8 cellular contexts compared by ENCODE assay signal in the genomic region with DNA sequence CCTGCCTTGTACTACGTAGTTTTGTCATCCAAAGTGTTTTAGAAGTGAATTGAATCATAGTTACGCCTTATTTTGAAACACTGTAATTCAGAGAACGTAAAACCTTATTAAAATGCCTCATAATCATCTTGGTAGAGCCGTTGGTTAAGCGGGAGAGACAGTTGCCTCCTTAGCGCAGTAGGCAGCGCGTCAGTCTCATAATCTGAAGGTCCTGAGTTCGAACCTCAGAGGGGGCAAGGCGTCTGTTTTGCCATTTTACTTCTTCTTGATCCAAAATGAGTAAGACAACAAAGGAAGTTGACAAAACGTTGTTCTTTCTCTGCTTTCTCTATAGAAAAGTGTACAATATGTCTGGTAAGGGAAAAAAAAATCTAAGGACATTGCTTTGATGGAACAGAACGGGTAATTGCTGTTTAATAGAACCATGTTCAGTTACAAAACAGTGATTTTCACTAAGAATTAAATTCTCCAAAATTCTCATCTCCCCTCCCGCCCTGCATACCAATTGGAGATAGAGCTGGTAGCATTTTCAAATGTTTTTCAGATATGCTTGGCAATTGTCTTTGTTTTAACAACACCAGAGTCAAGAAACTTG. TPM values are rescaled to one million over a fixed set of nuclear protein-coding genes. Genes with fewer than 3 reads are reported as not detected.
A peak's percentile ranks its signal among the peaks of the same experiment; 100 is the strongest.
DNase-seq lines count a peak whose midpoint lies in the region; ATAC-seq, FAIRE-seq and TF ChIP-seq lines count a peak whose summit lies in the region.

No MANE protein-coding gene starts in this region.

- in situ Hi-C loops in HepG2 (cut with HindIII; ENCODE audit: extremely low pct_ligation_motif_present, low pct_unique_long_range_greater_than_20kb), result loop anchor here (5.0 kb wide), 2 partner anchors 38 to 73 kb away; no protein-coding TSS in a partner anchor

- H3K4me1 ChIP-seq in HepG2 (ENCODE audit: insufficient read depth, low read length), result peaks cover 65% of the 10 kb centered on the region

- H3K4me3 Mint-ChIP-seq in dendritic cell treated with granulocyte-macrophage colony-stimulating factor and Interleukin-4, amounts not matched to agents 40 ng/mL and 50 ng/mL, for 4 days, result peak overlapping the region; percentile 83

- ATAC-seq in HepG2 (no peak; the same call in 2 of the 3 replicates), HG02798 (IDR thresholded peaks at IDR 0.05; ENCODE audit: poor library complexity, unreplicated experiment) (no peak)

- peaks cover 1% of the 10 kb centered on the region for H3K27me3 Mint-ChIP-seq in dendritic cell treated with granulocyte-macrophage colony-stimulating factor and Interleukin-4, amounts not matched to agents 40 ng/mL and 50 ng/mL, for 4 days

- no peaks in the 10 kb centered on the region for H3K36me3 ChIP-seq in HepG2 (replicated peaks in 1 of 2; ENCODE audit: control insufficient read depth in 1 of 2, insufficient read depth in 2 of 2, low read length in 2 of 2)

- 12% methylated on average over 13 of the region's 13 CpGs for WGBS in HepG2 (ENCODE audit: low lambda C conversion rate)

- peaks cover 0 to 7% of the 10 kb centered on the region in 2 experiments; a peak in 1 of 5 replicates for H3K27me3 ChIP-seq in HepG2 (ENCODE audit: control insufficient read depth in 1 of 2, insufficient read depth in 2 of 2, low read length in 2 of 2)

- CTCF ChIA-PET in HepG2 (lab: Yijun Ruan, JAX; ENCODE audit: low intra/inter-chr PET ratio, low total read pairs), result interaction anchor here (1.6 kb wide), 1 partner anchor 72 kb away, joined by 4 read pairs; no protein-coding TSS in a partner anchor

- peaks cover 6% of the 10 kb centered on the region for H3K9me3 Mint-ChIP-seq in dendritic cell treated with granulocyte-macrophage colony-stimulating factor and Interleukin-4, amounts not matched to agents 40 ng/mL and 50 ng/mL, for 4 days

- no peaks in the 10 kb centered on the region for H3K36me3 Mint-ChIP-seq in dendritic cell treated with granulocyte-macrophage colony-stimulating factor and Interleukin-4, amounts not matched to agents 40 ng/mL and 50 ng/mL, for 4 days (ENCODE audit: low read depth)

- no peak for TF ChIP-seq RAD21 in HepG2 (CRISPR knock-in tag; IDR thresholded peaks at IDR 0.05)

- BruUV-seq in HepG2 (replicated peaks; lab: Mats Ljungman, UMichigan), result no TSS peak

- peak overlapping the region; percentile 82 for H3K9ac ChIP-seq in HepG2 (ENCODE audit: insufficient read depth, low read depth, low read length)

- H3K4me3 ChIP-seq in HepG2 (replicated peaks in 1 of 3; ENCODE audit: insufficient read depth in 1 of 3, low read depth in 2 of 3, low read length in 3 of 3), result peak overlapping the region; percentile 85 to 92 (median 87)

- intact Hi-C loops in dendritic cell treated with granulocyte-macrophage colony-stimulating factor and Interleukin-4, amounts not matched to agents 40 ng/mL and 50 ng/mL, for 4 days (cut with micrococcal nuclease), result loop anchor here (1.0 kb wide), 1 partner anchor 20 kb away; no protein-coding TSS in a partner anchor
- intact Hi-C loops in HepG2 (cut with micrococcal nuclease; ENCODE audit: unreplicated experiment), result loop anchor here (1.0 to 5.0 kb wide), 3 partner anchors 9 to 147 kb away; no protein-coding TSS in a partner anchor

- H4K20me1 ChIP-seq in HepG2 (ENCODE audit: insufficient read depth, low read length), result no peaks in the 10 kb centered on the region

- DNase-seq in NCI-H1436 (lab: John Stamatoyannopoulos, UW) (peak; percentile 54), NCI-H1436 treated with DMSO at 0.1 percent for 48 hours (lab: John Stamatoyannopoulos, UW) (no peak), NCI-H446 treated with DMSO at 0.1 percent for 48 hours (lab: John Stamatoyannopoulos, UW) (peak; percentile 49), HepG2 (ENCODE audit: low spot score) (peak; percentile 78)
- peak; percentile 84 for DNase-seq in activated CD4-positive, alpha-beta T cell treated with anti-CD3 and anti-CD28 coated beads for 48 hours
- peak; percentile 65 for DNase-seq in stimulated activated CD4-positive, alpha-beta T cell treated with anti-CD3 and anti-CD28 coated beads, Interleukin-4, amount 100 ng/mL, for 1 hour

- no peaks in the 10 kb centered on the region for H3K9me3 ChIP-seq in HepG2 (ENCODE audit: low read length)

- H3K4me2 ChIP-seq in HepG2 (ENCODE audit: low read depth, low read length), result peak overlapping the region; percentile 82

- FAIRE-seq in HepG2 (lab: Jason Lieb, UNC), result peak; percentile 21

- H3K79me2 ChIP-seq in HepG2 (ENCODE audit: insufficient read depth, low read length), result no peaks in the 10 kb centered on the region

- peak overlapping the region; percentile 86 for H3K27ac Mint-ChIP-seq in dendritic cell treated with granulocyte-macrophage colony-stimulating factor and Interleukin-4, amounts not matched to agents 40 ng/mL and 50 ng/mL, for 4 days

- POLR2A ChIA-PET in HepG2 (lab: Yijun Ruan, JAX), result no interaction called here

- TF ChIP-seq EP300 in HepG2 (IDR thresholded peaks at IDR 0.05; ENCODE audit: low read depth in 2 of 2, low read length in 2 of 2) (no peak), HepG2 (CRISPR knock-in tag; IDR thresholded peaks at IDR 0.05; ENCODE audit: borderline replicate concordance) (0 out of 2 replicates have a peak, but pooled peaks have one; percentile 33)

- peak overlapping the region; percentile 95 for H2AFZ ChIP-seq in HepG2 (ENCODE audit: low read length)

- peaks cover 56% of the 10 kb centered on the region for H3K4me1 Mint-ChIP-seq in dendritic cell treated with granulocyte-macrophage colony-stimulating factor and Interleukin-4, amounts not matched to agents 40 ng/mL and 50 ng/mL, for 4 days (ENCODE audit: low read depth)

- TF ChIP-seq POLR2A in HepG2 (IDR thresholded peaks at IDR 0.05; ENCODE audit: insufficient read depth in 1 of 2, low read depth in 2 of 2, low read length in 2 of 2), result no peak

- 0 out of 2 replicates have a peak, but pooled peaks have one; percentile 3 for TF ChIP-seq CTCF in HepG2 (CRISPR knock-in tag; IDR thresholded peaks at IDR 0.05)

- H3K27ac ChIP-seq in HepG2 (ENCODE audit: extremely low read length, insufficient read depth, low read length), result peak overlapping the region; percentile 51

TF ChIP-seq in HepG2, 621 proteins besides CTCF, POLR2A, EP300 and RAD21 (continues in another document):
- TF ChIP-seq, protein P1, sequence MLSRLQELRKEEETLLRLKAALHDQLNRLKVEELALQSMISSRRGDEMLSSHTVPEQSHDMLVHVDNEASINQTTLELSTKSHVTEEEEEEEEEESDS (CRISPR knock-in tag; IDR thresholded peaks at IDR 0.05; ENCODE audit: borderline replicate concordance), result no peak
- TF ChIP-seq SRSF4 (IDR thresholded peaks at IDR 0.05; ENCODE audit: low read depth, low read length, poor library complexity, severe bottlenecking), result no peak

RNA-seq across cellular contexts. Expression of a gene that starts 20.7 kb away (rescaled TPM):
- total RNA-seq in HepG2 (2016; rRNA removed; fragmentation: Illumina TruSeq; extraction: Trizol), result 79.0 and 88.6 TPM in 2 replicates
- 14.2 and 14.7 TPM in 2 replicates for total RNA-seq in HepG2 (2016; cell fraction: cytosol; rRNA removed; fragmentation: Illumina TruSeq; extraction: Trizol; ENCODE audit: low read depth)
- total RNA-seq in HepG2 (2016; cell fraction: insoluble cytoplasmic fraction; rRNA removed; fragmentation: Illumina TruSeq; extraction: Trizol), result 82.1 and 84.2 TPM in 2 replicates
- 35.6 and 36.2 TPM in 2 replicates for total RNA-seq in HepG2 (2016; cell fraction: membrane; rRNA removed; fragmentation: Illumina TruSeq; extraction: Trizol)
- 86.3 and 102 TPM in 2 replicates for total RNA-seq in HepG2 (2016; cell fraction: nucleus; rRNA removed; fragmentation: Illumina TruSeq; extraction: Trizol)
- 108 and 112 TPM in 2 replicates for polyA plus RNA-seq in HepG2 (2011; rRNA removed)
- polyA plus RNA-seq in HepG2 (2011; cell fraction: cytosol; rRNA removed), result 79.8 and 88.4 TPM in 2 replicates
- polyA plus RNA-seq in HepG2 (2011; cell fraction: nucleus; rRNA removed), result 158 and 172 TPM in 2 replicates
- 57.6 and 68.7 TPM in 2 replicates for polyA plus RNA-seq in HepG2 (2012)
- 6.2 and 6.6 TPM in 2 replicates for polyA plus RNA-seq in HepG2 (2016; cell fraction: cytosol; fragmentation: Illumina TruSeq; extraction: Trizol; ENCODE audit: low read depth)
- polyA plus RNA-seq in HepG2 (2016; cell fraction: insoluble cytoplasmic fraction; fragmentation: Illumina TruSeq; extraction: Trizol; ENCODE audit: low read depth), result 74.5 and 78.1 TPM in 2 replicates
- 14.8 and 17.7 TPM in 2 replicates for polyA plus RNA-seq in HepG2 (2016; cell fraction: membrane; fragmentation: Illumina TruSeq; extraction: Trizol; ENCODE audit: low read depth)
- 88.3 and 97.6 TPM in 2 replicates for polyA plus RNA-seq in HepG2 (2016; cell fraction: nucleus; fragmentation: Illumina TruSeq; extraction: Trizol; ENCODE audit: insufficient read depth, low read depth)
- 155 and 156 TPM in 2 replicates for polyA minus RNA-seq in HepG2 (2011; rRNA and poly(A)+ RNA removed; ENCODE audit: low replicate concordance)
- 47.8 and 51.6 TPM in 2 replicates for polyA minus RNA-seq in HepG2 (2011; cell fraction: cytosol; rRNA and poly(A)+ RNA removed)
- 183 and 209 TPM in 2 replicates for polyA minus RNA-seq in HepG2 (2011; cell fraction: nucleus; rRNA and poly(A)+ RNA removed)
